Comparison of ENCODE assay signal across 8 cellular contexts in genomic region chr17:35578195-35578928, GRCh38. TPM values are rescaled to one million over a fixed set of nuclear protein-coding genes. Genes with fewer than 3 reads are reported as not detected.
DNase-seq lines count a peak whose midpoint lies in the region; ATAC-seq and TF ChIP-seq lines count a peak whose summit lies in the region.

PEX12 (minus strand) TSS chr17:35578571; CDS start chr17:35578021, 550 bp downstream.

- no peaks in the 10 kb centered on the region for H3K9me3 ChIP-seq in colonic mucosa

- peak; percentile 79 for ATAC-seq in HG03439 (IDR thresholded peaks at IDR 0.05; ENCODE audit: unreplicated experiment)
- peak; percentile 93 for ATAC-seq in activated CD4-positive, alpha-beta T cell treated with anti-CD3 and anti-CD28 coated beads for 36 hours

- no peak for TF ChIP-seq CTCF in colonic mucosa (IDR thresholded peaks at IDR 0.05)

- peaks cover 8% of the 10 kb centered on the region for H3K36me3 Mint-ChIP-seq in activated CD4-positive, alpha-beta T cell treated with anti-CD3 and anti-CD28 coated beads for 36 hours (ENCODE audit: low read depth)

- intact Hi-C loops in activated CD4-positive, alpha-beta T cell treated with anti-CD3 and anti-CD28 coated beads for 36 hours (cut with DNase I, micrococcal nuclease), result loop anchor here (1.0 to 5.0 kb wide), 8 partner anchors 9 to 491 kb away; partner anchors contain the start of genes AP2B1 (in 2 of the 2), NLE1 (in 1 of the 2), SLFN5 (in 1 of the 2) and TAF15 (in 1 of the 2)
- intact Hi-C loops in colonic mucosa (cut with DNase I), result no loop called here

- H3K4me1 ChIP-seq in colonic mucosa, result peaks cover 8% of the 10 kb centered on the region

- no peaks in the 10 kb centered on the region for H3K9me3 Mint-ChIP-seq in activated CD4-positive, alpha-beta T cell treated with anti-CD3 and anti-CD28 coated beads for 36 hours (ENCODE audit: low read depth)

- DNase-seq in AG08396 (ENCODE audit: low spot score), result peak; percentile 75
- DNase-seq in NCI-H510A treated with DMSO at 0.1 percent for 48 hours (lab: John Stamatoyannopoulos, UW), result peak; percentile 81
- peak; percentile 92 for DNase-seq in activated CD4-positive, alpha-beta T cell treated with anti-CD3 and anti-CD28 coated beads for 36 hours
- DNase-seq in colonic mucosa, result peak; percentile 93
- DNase-seq in stimulated activated CD4-positive, alpha-beta T cell treated with anti-CD3 and anti-CD28 coated beads, Interleukin-1b, Interleukin-23, amount 100 ng/mL, for 24 hours (ENCODE audit: low read depth in 4 of 4, low spot score in 1 of 4), result peak; percentile 57 to 81 (median 74)

- H3K9ac ChIP-seq in colonic mucosa (ENCODE audit: low read depth in 2 of 2, low read length in 2 of 2), result peak within 1 kb of the TSS; percentile 91 to 95

- H3K27me3 ChIP-seq in colonic mucosa (no peaks in the 10 kb centered on the region), layer of hippocampus (ENCODE audit: control insufficient read depth, insufficient read depth, low read length) (no peaks in the 10 kb centered on the region)

- H3K27me3 Mint-ChIP-seq in activated CD4-positive, alpha-beta T cell treated with anti-CD3 and anti-CD28 coated beads for 36 hours, result no peaks in the 10 kb centered on the region

- H3K27ac ChIP-seq in colonic mucosa (peak within 1 kb of the TSS; percentile 76), layer of hippocampus (ENCODE audit: low read depth, low read length) (peak within 1 kb of the TSS; percentile 76)

- CTCF ChIA-PET in activated CD4-positive, alpha-beta T cell treated with anti-CD3 and anti-CD28 coated beads for 36 hours (lab: Charles Lee), result interaction anchor here (0.7 to 1.8 kb wide), 12 partner anchors 8 to 266 kb away, joined by 3 to 9 read pairs (median 4); partner anchors contain the start of genes AP2B1 and SLFN12L

- peak within 1 kb of the TSS; percentile 59 for H3K4me3 ChIP-seq in colonic mucosa

- H3K36me3 ChIP-seq in colonic mucosa, result no peaks in the 10 kb centered on the region

- H3K4me3 Mint-ChIP-seq in activated CD4-positive, alpha-beta T cell treated with anti-CD3 and anti-CD28 coated beads for 36 hours, result peak within 1 kb of the TSS; percentile 96

- peak within 1 kb of the TSS; percentile 98 for H3K27ac Mint-ChIP-seq in activated CD4-positive, alpha-beta T cell treated with anti-CD3 and anti-CD28 coated beads for 36 hours

- POLR2A ChIA-PET in activated CD4-positive, alpha-beta T cell treated with anti-CD3 and anti-CD28 coated beads for 36 hours (lab: Charles Lee), result interaction anchor here (0.5 to 1.8 kb wide), 7 partner anchors 8 to 205 kb away, joined by 3 to 10 read pairs (median 3); partner anchors contain the start of genes AP2B1 and SLFN11

- TF ChIP-seq POLR2A in GM19099 (IDR thresholded peaks at IDR 0.05; ENCODE audit: extremely low read depth, insufficient read length, low read depth), result peak; percentile 90

- peaks cover 23% of the 10 kb centered on the region for H3K4me1 Mint-ChIP-seq in activated CD4-positive, alpha-beta T cell treated with anti-CD3 and anti-CD28 coated beads for 36 hours

RNA-seq across cellular contexts. Expression of gene PEX12, which starts in this region (rescaled TPM):
- total RNA-seq in activated CD4-positive, alpha-beta T cell treated with anti-CD3 and anti-CD28 coated beads for 36 hours, result 1 to 10 TPM; 5.7 to 6.1 TPM
- 1 to 10 TPM; 2.6 to 5.9 TPM for total RNA-seq in colonic mucosa

Comparison
In these comparisons a context has a peak if more than half of its experiments do, and no peak if none do; other contexts are left out.
1. Peak in every context shown above with its lines: DNase-seq, ATAC-seq, H3K4me3 ChIP-seq and H3K27ac ChIP-seq.